In genomic region chr20:23546435-23547144, GRCh38 we compare ENCODE assay signal across 25 cellular contexts. TPM values are rescaled to one million over a fixed set of nuclear protein-coding genes. Genes with fewer than 3 reads are reported as not detected.
"Had no signal": no experiment of that assay in that cellular context is flagged by ENCODE, and none has a peak within 500 bp of the region (broad histone marks: within the 10 kb centered on the region; RNA-seq: fewer than 3 reads in every experiment).

No MANE protein-coding gene starts in this region.

- H3K36me3 ChIP-seq: MG63 had no signal

- H3K27ac ChIP-seq: HL-60, RWPE1 had no signal

- DNase-seq: KBM-7; MG63; NCI-H1092; NCI-H1105 treated with DMSO at 0.1 percent for 48 hours; NCI-H1417 treated with DMSO at 0.1 percent for 48 hours; NCI-H146; NCI-H1694 treated with DMSO at 0.1 percent for 48 hours; NCI-H1930; NCI-H2081; NCI-H2107; NCI-H2227 treated with DMSO at 0.1 percent for 48 hours; NCI-H524; NCI-H69; NCI-H774; NK-92 treated with Interleukin-12 subunit alpha and Interleukin-12 subunit beta, amount 100 ng/mL, for 24 hours; PC-3; SHP77; SK-N-SH had no signal

- ATAC-seq: Panc1, PC-3 had no signal

- H3K4me3 ChIP-seq: MG63 had no signal

- H3K9ac ChIP-seq: SK-N-SH had no signal

- H3K27me3 ChIP-seq: MG63 had no signal

- H3K9me3 ChIP-seq: MG63, SK-N-SH had no signal

RNA-seq across cellular contexts. Expression of gene CST9L, which starts 21.7 kb away (rescaled TPM):
- total RNA-seq: LHCN-M2, NCI-H460, OCI-LY7, PC-3, SK-MEL-5 had no signal
- polyA plus RNA-seq: SK-N-SH had no signal

RNA-seq across cellular contexts. Expression of gene CST8, which starts 55.7 kb away (rescaled TPM):
- total RNA-seq: LHCN-M2, NCI-H460, OCI-LY7, PC-3, SK-MEL-5 had no signal
- polyA plus RNA-seq: SK-N-SH had no signal

RNA-seq across cellular contexts. Expression of gene CST9, which starts 59.1 kb away (rescaled TPM):
- total RNA-seq: LHCN-M2, NCI-H460, OCI-LY7, PC-3, SK-MEL-5 had no signal
- polyA plus RNA-seq: SK-N-SH had no signal
